ENCODE assay signal across 8 cellular contexts in the genomic region with DNA sequence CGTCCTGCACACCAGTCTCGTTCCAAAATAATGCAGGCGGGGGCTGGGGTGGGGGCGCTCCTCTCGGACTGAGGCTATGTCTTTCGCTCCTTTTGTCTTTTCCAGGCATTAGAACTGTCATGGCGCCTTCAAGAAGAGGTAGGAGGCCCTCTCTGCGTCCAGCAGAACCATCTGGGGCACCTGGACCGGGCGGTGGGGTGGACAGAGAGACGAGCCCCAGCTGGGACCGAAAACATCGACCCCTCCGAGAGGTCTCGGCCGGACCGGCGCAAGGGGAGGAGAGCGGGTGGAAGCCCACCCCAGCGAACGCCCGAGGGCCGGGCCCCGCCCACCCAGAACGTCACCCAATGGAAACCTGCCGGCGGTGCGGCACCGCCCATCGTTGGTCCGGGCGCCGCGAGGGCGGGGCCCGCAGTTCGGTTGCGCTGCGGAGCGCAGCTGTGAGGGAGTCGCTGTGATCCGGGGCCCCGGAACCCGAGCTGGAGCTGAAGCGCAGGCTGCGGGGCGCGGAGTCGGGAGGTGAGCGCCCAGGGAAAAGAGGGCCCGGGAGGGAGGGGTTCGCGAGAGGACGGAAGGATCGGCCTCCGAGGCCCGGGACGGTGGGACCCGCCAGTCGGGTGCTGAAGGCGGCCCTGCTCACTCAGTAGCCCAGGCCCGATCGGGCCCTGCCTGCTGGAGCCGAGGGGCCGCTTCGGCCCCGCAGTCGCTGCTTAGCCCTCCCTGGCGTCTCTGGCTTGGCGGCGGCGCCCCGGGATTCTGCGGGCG. TPM values are rescaled to one million over a fixed set of nuclear protein-coding genes. Genes with fewer than 3 reads are reported as not detected.
A peak's percentile ranks its signal among the peaks of the same experiment; 100 is the strongest.
DNase-seq lines count a peak whose midpoint lies in the region; ATAC-seq, FAIRE-seq and TF ChIP-seq lines count a peak whose summit lies in the region.

Gene NRBP1 (plus strand): TSS at position 419 of the 765 bp plus-strand sequence. CDS start 4,643 bp downstream, outside the sequence.

- no peak for FAIRE-seq in bronchial epithelial cell (lab: Jason Lieb, UNC)

- H3K4me3 Mint-ChIP-seq in WTC11, result peak within 1 kb of the TSS; percentile 96

- no peaks in the 10 kb centered on the region for H3K9me3 ChIP-seq in smooth muscle cell (replicated peaks; ENCODE audit: low read depth)

- peaks cover 21% of the 10 kb centered on the region for H3K4me1 Mint-ChIP-seq in WTC11

- peaks cover 8% of the 10 kb centered on the region for H3F3A ChIP-seq in smooth muscle cell (ENCODE audit: low read depth)

- H3K36me3 Mint-ChIP-seq in WTC11, result peaks cover 4% of the 10 kb centered on the region

- H3K27me3 ChIP-seq in bronchial epithelial cell (ENCODE audit: control insufficient read depth, insufficient read depth, low read length), result no peaks in the 10 kb centered on the region
- H3K27me3 ChIP-seq in smooth muscle cell (ENCODE audit: low read depth), result no peaks in the 10 kb centered on the region

- TF ChIP-seq CTCF in WTC11 (IDR thresholded peaks at IDR 0.05), result no peak
- TF ChIP-seq CTCF in bronchial epithelial cell (IDR thresholded peaks at IDR 0.05; ENCODE audit: insufficient read depth, low read length, severe bottlenecking), result no peak
- no peak for TF ChIP-seq CTCF in smooth muscle cell (IDR thresholded peaks at IDR 0.05; ENCODE audit: borderline replicate concordance, insufficient read depth, poor library complexity, severe bottlenecking)

- CTCF ChIA-PET in WTC11 (lab: Charles Lee), result interaction anchor here (1.0 to 4.4 kb wide), 5 partner anchors 13 to 255 kb away, joined by 3 to 52 read pairs (median 5); partner anchors contain the start of gene PPM1G

- H4K20me1 ChIP-seq in smooth muscle cell (ENCODE audit: low read depth), result peaks cover 44% of the 10 kb centered on the region

- H3K36me3 ChIP-seq in bronchial epithelial cell (ENCODE audit: control insufficient read depth, insufficient read depth, low read length) (peaks cover 5% of the 10 kb centered on the region), smooth muscle cell (ENCODE audit: low read depth) (peaks cover 2% of the 10 kb centered on the region)

- peak within 1 kb of the TSS; percentile 96 for H2AFZ ChIP-seq in smooth muscle cell (ENCODE audit: low read depth)

- peak within 1 kb of the TSS; percentile 92 for H3K4me2 ChIP-seq in smooth muscle cell

- peaks cover 37% of the 10 kb centered on the region for H3K79me2 ChIP-seq in smooth muscle cell (ENCODE audit: low read depth)

- H3K27ac Mint-ChIP-seq in WTC11, result peak within 1 kb of the TSS; percentile 93

- H3K9ac ChIP-seq in smooth muscle cell (ENCODE audit: low read depth), result peak within 1 kb of the TSS; percentile 94

- 2% methylated on average over 51 of the region's 75 CpGs for WGBS in smooth muscle cell (ENCODE audit: low lambda C conversion rate)

- peak within 1 kb of the TSS; percentile 97 for H3K4me3 ChIP-seq in bronchial epithelial cell (ENCODE audit: low read depth, low read length)
- H3K4me3 ChIP-seq in smooth muscle cell, result peak within 1 kb of the TSS; percentile 92

- DNase-seq in AG08395 (ENCODE audit: low spot score) (peak; percentile 94), NCI-H226 (peak; percentile 89), WTC11 (ENCODE audit: low spot score) (peak; percentile 95), bronchial epithelial cell (ENCODE audit: low read depth) (peak; percentile 66), iPS-NIHi7 (ENCODE audit: extremely low spot score) (peak; percentile 95), smooth muscle cell (lab: John Stamatoyannopoulos, UW; ENCODE audit: unreplicated experiment) (peak; percentile 91)

- POLR2A ChIA-PET in WTC11 (lab: Charles Lee), result interaction anchor here (0.6 to 4.1 kb wide), 5 partner anchors 19 to 501 kb away, joined by 3 to 28 read pairs (median 3); partner anchors contain the start of genes PPM1G and ZNF513

- H3K9me3 Mint-ChIP-seq in WTC11, result no peaks in the 10 kb centered on the region

- peaks cover 21% of the 10 kb centered on the region for H3K4me1 ChIP-seq in smooth muscle cell (ENCODE audit: low read depth)

- H3K27ac ChIP-seq in smooth muscle cell (ENCODE audit: low read depth), result peak within 1 kb of the TSS; percentile 92

- ATAC-seq in GM18907 (IDR thresholded peaks at IDR 0.05; ENCODE audit: unreplicated experiment) (peak; percentile 90), HG03139 (IDR thresholded peaks at IDR 0.05; ENCODE audit: unreplicated experiment) (peak; percentile 77), WTC11 (peak; percentile 90)

- H3K27me3 Mint-ChIP-seq in WTC11 (ENCODE audit: low read depth), result no peaks in the 10 kb centered on the region; the same call in 1 of the 2 replicates

TF ChIP-seq in WTC11, 78 proteins besides CTCF, POLR2A, EP300 and RAD21 (continues in another document):
- TF ChIP-seq SMAD4 (CRISPR knock-in tag; IDR thresholded peaks at IDR 0.05), result no peak
- TF ChIP-seq CREB1 (CRISPR knock-in tag; IDR thresholded peaks at IDR 0.05), result no peak
- no peak for TF ChIP-seq HMGA2 (CRISPR knock-in tag; IDR thresholded peaks at IDR 0.05)
- no peak for TF ChIP-seq PRRX2 (CRISPR knock-in tag; IDR thresholded peaks at IDR 0.05)
- TF ChIP-seq TP53 (CRISPR knock-in tag; IDR thresholded peaks at IDR 0.05), result 0 out of 2 replicates have a peak, but pooled peaks have one; percentile 71
- TF ChIP-seq, protein P1, sequence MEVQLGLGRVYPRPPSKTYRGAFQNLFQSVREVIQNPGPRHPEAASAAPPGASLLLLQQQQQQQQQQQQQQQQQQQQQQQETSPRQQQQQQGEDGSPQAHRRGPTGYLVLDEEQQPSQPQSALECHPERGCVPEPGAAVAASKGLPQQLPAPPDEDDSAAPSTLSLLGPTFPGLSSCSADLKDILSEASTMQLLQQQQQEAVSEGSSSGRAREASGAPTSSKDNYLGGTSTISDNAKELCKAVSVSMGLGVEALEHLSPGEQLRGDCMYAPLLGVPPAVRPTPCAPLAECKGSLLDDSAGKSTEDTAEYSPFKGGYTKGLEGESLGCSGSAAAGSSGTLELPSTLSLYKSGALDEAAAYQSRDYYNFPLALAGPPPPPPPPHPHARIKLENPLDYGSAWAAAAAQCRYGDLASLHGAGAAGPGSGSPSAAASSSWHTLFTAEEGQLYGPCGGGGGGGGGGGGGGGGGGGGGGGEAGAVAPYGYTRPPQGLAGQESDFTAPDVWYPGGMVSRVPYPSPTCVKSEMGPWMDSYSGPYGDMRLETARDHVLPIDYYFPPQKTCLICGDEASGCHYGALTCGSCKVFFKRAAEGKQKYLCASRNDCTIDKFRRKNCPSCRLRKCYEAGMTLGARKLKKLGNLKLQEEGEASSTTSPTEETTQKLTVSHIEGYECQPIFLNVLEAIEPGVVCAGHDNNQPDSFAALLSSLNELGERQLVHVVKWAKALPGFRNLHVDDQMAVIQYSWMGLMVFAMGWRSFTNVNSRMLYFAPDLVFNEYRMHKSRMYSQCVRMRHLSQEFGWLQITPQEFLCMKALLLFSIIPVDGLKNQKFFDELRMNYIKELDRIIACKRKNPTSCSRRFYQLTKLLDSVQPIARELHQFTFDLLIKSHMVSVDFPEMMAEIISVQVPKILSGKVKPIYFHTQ (CRISPR knock-in tag; IDR thresholded peaks at IDR 0.05), result no peak
- TF ChIP-seq GABPB1 (CRISPR knock-in tag; IDR thresholded peaks at IDR 0.05), result peak; percentile 69
- TF ChIP-seq, protein P2, sequence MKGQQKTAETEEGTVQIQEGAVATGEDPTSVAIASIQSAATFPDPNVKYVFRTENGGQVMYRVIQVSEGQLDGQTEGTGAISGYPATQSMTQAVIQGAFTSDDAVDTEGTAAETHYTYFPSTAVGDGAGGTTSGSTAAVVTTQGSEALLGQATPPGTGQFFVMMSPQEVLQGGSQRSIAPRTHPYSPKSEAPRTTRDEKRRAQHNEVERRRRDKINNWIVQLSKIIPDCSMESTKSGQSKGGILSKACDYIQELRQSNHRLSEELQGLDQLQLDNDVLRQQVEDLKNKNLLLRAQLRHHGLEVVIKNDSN (CRISPR knock-in tag; IDR thresholded peaks at IDR 0.05), result peak; percentile 6; the same call in 1 of the 2 replicates
- no peak for TF ChIP-seq EMX1 (CRISPR knock-in tag; IDR thresholded peaks at IDR 0.05)
- TF ChIP-seq ZNF532 (CRISPR knock-in tag; IDR thresholded peaks at IDR 0.05; ENCODE audit: borderline replicate concordance), result no peak
- 0 out of 2 replicates have a peak, but pooled peaks have one; percentile 39 for TF ChIP-seq ZNF416 (CRISPR knock-in tag; IDR thresholded peaks at IDR 0.05)
- TF ChIP-seq GRHL2 (CRISPR knock-in tag; IDR thresholded peaks at IDR 0.05; ENCODE audit: insufficient replicate concordance, severe bottlenecking), result no peak

RNA-seq across cellular contexts. Expression of gene NRBP1, which starts in this region (rescaled TPM):
- total RNA-seq in WTC11 (2021) (108 to 110 TPM (median 108 TPM) in 3 replicates), bronchial epithelial cell (93.7 and 125 TPM in 2 replicates), smooth muscle cell (134 and 145 TPM in 2 replicates)
- 195 and 197 TPM in 2 replicates for polyA plus RNA-seq in smooth muscle cell

Comparison
In these comparisons a context has a peak if more than half of its experiments do, and no peak if none do; other contexts are left out.
1. Peak in every context shown above with its lines: DNase-seq, ATAC-seq, H3K4me3 ChIP-seq and H3K27ac ChIP-seq.